Comparison of ENCODE assay signal across 8 cellular contexts in genomic region chr1:161647507-161648360, GRCh38. TPM values are rescaled to one million over a fixed set of nuclear protein-coding genes. Genes with fewer than 3 reads are reported as not detected.
DNase-seq lines count a peak whose midpoint lies in the region; FAIRE-seq and TF ChIP-seq lines count a peak whose summit lies in the region.
"Not testable (repeated sequence)": the region's sequence is repeated elsewhere in the genome, so short reads cannot be mapped to it uniquely, and the experiment has no call there.

No MANE protein-coding gene starts in this region.

- not testable (repeated sequence) for H3K4me3 Mint-ChIP-seq in activated naive CD4-positive, alpha-beta T cell treated with anti-CD3 and anti-CD28 coated beads, Interleukin-2, amount 10 ng/mL, durations not matched to agents 7 days and 5 days

- TF ChIP-seq CTCF in BE2C (IDR thresholded peaks at IDR 0.05; ENCODE audit: low read depth, low read length) = peak; percentile 24
- peak; percentile 27; the same call in 1 of the 2 replicates for TF ChIP-seq CTCF in GM12874 (IDR thresholded peaks at IDR 0.05; ENCODE audit: insufficient read depth, low read depth, low read length)
- peak; percentile 43 for TF ChIP-seq CTCF in liver (IDR thresholded peaks at IDR 0.05; ENCODE audit: low read depth, low read length, missing input control)

- H3K27me3 Mint-ChIP-seq in activated naive CD4-positive, alpha-beta T cell treated with anti-CD3 and anti-CD28 coated beads, Interleukin-2, amount 10 ng/mL, durations not matched to agents 7 days and 5 days = peaks cover 29% of the 10 kb centered on the region

- not testable (repeated sequence) for H3K27ac Mint-ChIP-seq in activated naive CD4-positive, alpha-beta T cell treated with anti-CD3 and anti-CD28 coated beads, Interleukin-2, amount 10 ng/mL, durations not matched to agents 7 days and 5 days

- H3K9me3 ChIP-seq in BE2C; liver (ENCODE audit: control insufficient read depth in 4 of 4, low read length in 3 of 4); small intestine (ENCODE audit: control insufficient read depth, low read depth): not testable (repeated sequence)

- CTCF ChIA-PET in activated naive CD4-positive, alpha-beta T cell treated with anti-CD3 and anti-CD28 coated beads, Interleukin-2, amount 10 ng/mL, durations not matched to agents 7 days and 5 days (lab: Charles Lee) = interaction anchor here (0.6 to 1.5 kb wide), 4 partner anchors 85 to 94 kb away, joined by 3 to 10 read pairs (median 6); no protein-coding TSS in a partner anchor

- WGBS in liver = 36% methylated on average over 11 of the region's 13 CpGs
- WGBS in small intestine, 3 donors = 42 to 57% (median 51%) methylated on average over 11 to 12 of the region's 13 CpGs

- DNase-seq in BE2C = not testable (repeated sequence)
- DNase-seq in Kasumi-1 (lab: John Stamatoyannopoulos, UW) (peak; percentile 33 to 36), NOMO-1 treated with dmso at 0.1 percent for 144 hours (lab: John Stamatoyannopoulos, UW; ENCODE audit: unreplicated experiment) (peak; percentile 34), fibroblast of gingiva (ENCODE audit: low read depth) (peak; percentile 32), small intestine (peak; percentile 24)
- DNase-seq in activated naive CD4-positive, alpha-beta T cell treated with anti-CD3 and anti-CD28 coated beads, Interleukin-2, amount 10 ng/mL, durations not matched to agents 7 days and 5 days = peak; percentile 20

- not testable (repeated sequence) for H3K9ac ChIP-seq in liver (ENCODE audit: low read depth in 1 of 2, low read length in 2 of 2)

- H3K27me3 ChIP-seq in BE2C; liver (ENCODE audit: control insufficient read depth in 4 of 4, insufficient read depth in 4 of 4, low read length in 3 of 4); small intestine (ENCODE audit: control insufficient read depth in 2 of 2, insufficient read depth in 2 of 2, low read length in 2 of 2): not testable (repeated sequence)

- H3K4me3 ChIP-seq in BE2C (ENCODE audit: low read depth, low read length); liver (ENCODE audit: low read depth in 1 of 3, low read length in 3 of 3); small intestine (ENCODE audit: low read depth in 1 of 2, low read length in 2 of 2): not testable (repeated sequence)

- H3K4me1 ChIP-seq in BE2C; liver (ENCODE audit: control insufficient read depth in 4 of 4, insufficient read depth in 4 of 4, low read length in 3 of 4); small intestine (ENCODE audit: control insufficient read depth in 2 of 2, insufficient read depth in 1 of 2, low read depth in 1 of 2, low read length in 1 of 2): not testable (repeated sequence)

- peak; percentile 70 to 79 for TF ChIP-seq RAD21 in liver (IDR thresholded peaks at IDR 0.05)

- not testable (repeated sequence) for H3K9me3 Mint-ChIP-seq in activated naive CD4-positive, alpha-beta T cell treated with anti-CD3 and anti-CD28 coated beads, Interleukin-2, amount 10 ng/mL, durations not matched to agents 7 days and 5 days

- not testable (repeated sequence) for FAIRE-seq in small intestine (lab: Jason Lieb, UNC)

- not testable (repeated sequence) for H3K36me3 Mint-ChIP-seq in activated naive CD4-positive, alpha-beta T cell treated with anti-CD3 and anti-CD28 coated beads, Interleukin-2, amount 10 ng/mL, durations not matched to agents 7 days and 5 days

- not testable (repeated sequence) for H3K36me3 ChIP-seq in BE2C; liver (ENCODE audit: control insufficient read depth in 4 of 4, insufficient read depth in 3 of 4, low read depth in 1 of 4, low read length in 3 of 4); small intestine (ENCODE audit: control insufficient read depth in 2 of 2, insufficient read depth in 2 of 2, low read length in 2 of 2)

- H3K4me1 Mint-ChIP-seq in activated naive CD4-positive, alpha-beta T cell treated with anti-CD3 and anti-CD28 coated beads, Interleukin-2, amount 10 ng/mL, durations not matched to agents 7 days and 5 days = not testable (repeated sequence)

- H3K27ac ChIP-seq in liver (ENCODE audit: low read depth in 1 of 2, low read length in 2 of 2); small intestine (ENCODE audit: low read depth in 1 of 2, low read length in 1 of 2): not testable (repeated sequence)

RNA-seq across cellular contexts. Expression of gene FCGR2B, which starts 15.2 kb away (rescaled TPM):
- not detected for polyA plus RNA-seq in BE2C (2012; ENCODE audit: insufficient read depth, insufficient read length, low read depth)
- total RNA-seq in liver = 10 to 100 TPM in 1 of 2 donors, 1 to 10 TPM in 1; 7.9 to 31.6 TPM
- polyA plus RNA-seq in liver (10 to 100 TPM; 18.5 to 39.5 TPM), small intestine (10 to 100 TPM in 1 of 3 donors, under 1 TPM in 1, not detected in 1; 0.54 to 12.3 TPM)

RNA-seq across cellular contexts. Expression of gene FCGR3B, which starts 16.8 kb away (rescaled TPM):
- polyA plus RNA-seq in BE2C (2012; ENCODE audit: insufficient read depth, insufficient read length, low read depth) = not detected
- total RNA-seq in liver = 1 to 10 TPM; 6.0 to 9.2 TPM
- 1 to 10 TPM in 1 of 2 donors, under 1 TPM in 1; 0.64 to 2.2 TPM for polyA plus RNA-seq in liver
- under 1 TPM; 0.22 to 0.54 (median 0.27) TPM for polyA plus RNA-seq in small intestine

RNA-seq across cellular contexts. Expression of gene FCRLA, which starts 59.3 kb away (rescaled TPM):
- polyA plus RNA-seq in BE2C (2012; ENCODE audit: insufficient read depth, insufficient read length, low read depth) = 0.69 TPM
- total RNA-seq in liver = 1 to 10 TPM in 1 of 2 donors, under 1 TPM in 1; 0.33 to 3.3 TPM
- polyA plus RNA-seq in liver (under 1 TPM; 0.06 to 0.25 TPM), small intestine (1 to 10 TPM in 1 of 3 donors, not detected in 2; 1.4 TPM)
